1 cellular context compared by ENCODE assay signal in the genomic region with DNA sequence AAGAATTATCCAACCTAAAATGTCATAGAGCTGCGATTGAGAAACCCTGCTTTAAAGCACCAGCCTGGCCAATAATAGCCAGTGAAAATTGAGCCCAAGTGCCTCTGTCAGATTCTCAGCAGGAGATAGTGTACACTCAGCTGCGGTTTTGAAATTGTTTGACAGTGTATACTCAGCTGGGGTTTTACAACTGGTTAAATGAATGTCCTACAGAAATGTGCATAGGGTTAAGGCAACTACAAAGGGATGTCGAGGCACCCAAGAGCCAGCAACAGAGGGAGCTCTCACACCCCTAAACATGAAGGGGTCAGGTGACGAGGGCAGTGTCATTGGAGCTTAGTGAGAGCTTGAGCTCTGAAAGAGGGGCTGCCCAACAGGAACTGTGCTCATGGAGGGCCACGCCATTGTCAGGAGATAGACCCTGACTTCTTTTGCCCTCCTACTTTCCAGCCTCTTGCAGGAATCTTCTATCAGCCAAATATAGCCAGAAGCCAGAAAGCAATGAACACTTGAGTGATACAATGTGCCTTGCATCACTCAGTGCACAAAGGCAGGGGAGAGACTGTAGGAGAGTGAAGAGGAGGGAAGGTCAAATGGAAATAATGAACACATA.
TF ChIP-seq lines count a peak whose summit lies in the region.

No MANE protein-coding gene starts in this region.

TF ChIP-seq in K562, 482 proteins besides CTCF, POLR2A, EP300 and RAD21 (continued from another document):
- TF ChIP-seq ZNF655 (CRISPR knock-in tag; IDR thresholded peaks at IDR 0.05) (no peak), ETV5 (CRISPR knock-in tag; IDR thresholded peaks at IDR 0.05; ENCODE audit: low read depth) (no peak), ZNF431 (CRISPR knock-in tag; IDR thresholded peaks at IDR 0.05) (no peak), CC2D1A (IDR thresholded peaks at IDR 0.05) (no peak), CUX1 (CRISPR knock-in tag; IDR thresholded peaks at IDR 0.05) (no peak), BHLHE40 (IDR thresholded peaks at IDR 0.05; ENCODE audit: low read length) (peak; percentile 80), ARNT (IDR thresholded peaks at IDR 0.05) (no peak), SAP30 (IDR thresholded peaks at IDR 0.05; ENCODE audit: borderline replicate concordance, insufficient read depth, low read depth, low read length, poor library complexity, severe bottlenecking) (no peak), ZNF830 (CRISPR knock-in tag; IDR thresholded peaks at IDR 0.05) (no peak), ZNF3 (CRISPR knock-in tag; IDR thresholded peaks at IDR 0.05) (no peak), ARID2 (IDR thresholded peaks at IDR 0.05) (no peak), FOXA3 (CRISPR knock-in tag; conservative IDR thresholded peaks at IDR 0.05 in 1 of 2, IDR thresholded peaks at IDR 0.05 in 1 of 2) (peak in 1 of 2 experiments; percentile 59; a peak in 2 of 4 replicates), ERF (CRISPR knock-in tag; IDR thresholded peaks at IDR 0.05) (no peak), ZFPM2 (CRISPR knock-in tag; IDR thresholded peaks at IDR 0.05) (no peak)
- TF ChIP-seq, protein P1, sequence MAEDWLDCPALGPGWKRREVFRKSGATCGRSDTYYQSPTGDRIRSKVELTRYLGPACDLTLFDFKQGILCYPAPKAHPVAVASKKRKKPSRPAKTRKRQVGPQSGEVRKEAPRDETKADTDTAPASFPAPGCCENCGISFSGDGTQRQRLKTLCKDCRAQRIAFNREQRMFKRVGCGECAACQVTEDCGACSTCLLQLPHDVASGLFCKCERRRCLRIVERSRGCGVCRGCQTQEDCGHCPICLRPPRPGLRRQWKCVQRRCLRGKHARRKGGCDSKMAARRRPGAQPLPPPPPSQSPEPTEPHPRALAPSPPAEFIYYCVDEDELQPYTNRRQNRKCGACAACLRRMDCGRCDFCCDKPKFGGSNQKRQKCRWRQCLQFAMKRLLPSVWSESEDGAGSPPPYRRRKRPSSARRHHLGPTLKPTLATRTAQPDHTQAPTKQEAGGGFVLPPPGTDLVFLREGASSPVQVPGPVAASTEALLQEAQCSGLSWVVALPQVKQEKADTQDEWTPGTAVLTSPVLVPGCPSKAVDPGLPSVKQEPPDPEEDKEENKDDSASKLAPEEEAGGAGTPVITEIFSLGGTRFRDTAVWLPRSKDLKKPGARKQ (CRISPR knock-in tag; IDR thresholded peaks at IDR 0.05), result no peak
- TF ChIP-seq, protein P2, sequence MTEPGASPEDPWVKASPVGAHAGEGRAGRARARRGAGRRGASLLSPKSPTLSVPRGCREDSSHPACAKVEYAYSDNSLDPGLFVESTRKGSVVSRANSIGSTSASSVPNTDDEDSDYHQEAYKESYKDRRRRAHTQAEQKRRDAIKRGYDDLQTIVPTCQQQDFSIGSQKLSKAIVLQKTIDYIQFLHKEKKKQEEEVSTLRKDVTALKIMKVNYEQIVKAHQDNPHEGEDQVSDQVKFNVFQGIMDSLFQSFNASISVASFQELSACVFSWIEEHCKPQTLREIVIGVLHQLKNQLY (CRISPR knock-in tag; conservative IDR thresholded peaks at IDR 0.05), result no peak
- TF ChIP-seq, protein P3, sequence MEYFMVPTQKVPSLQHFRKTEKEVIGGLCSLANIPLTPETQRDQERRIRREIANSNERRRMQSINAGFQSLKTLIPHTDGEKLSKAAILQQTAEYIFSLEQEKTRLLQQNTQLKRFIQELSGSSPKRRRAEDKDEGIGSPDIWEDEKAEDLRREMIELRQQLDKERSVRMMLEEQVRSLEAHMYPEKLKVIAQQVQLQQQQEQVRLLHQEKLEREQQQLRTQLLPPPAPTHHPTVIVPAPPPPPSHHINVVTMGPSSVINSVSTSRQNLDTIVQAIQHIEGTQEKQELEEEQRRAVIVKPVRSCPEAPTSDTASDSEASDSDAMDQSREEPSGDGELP (CRISPR knock-in tag; IDR thresholded peaks at IDR 0.05; ENCODE audit: borderline replicate concordance), result peak; percentile 50; the same call in 1 of the 2 replicates
